In the genomic region with DNA sequence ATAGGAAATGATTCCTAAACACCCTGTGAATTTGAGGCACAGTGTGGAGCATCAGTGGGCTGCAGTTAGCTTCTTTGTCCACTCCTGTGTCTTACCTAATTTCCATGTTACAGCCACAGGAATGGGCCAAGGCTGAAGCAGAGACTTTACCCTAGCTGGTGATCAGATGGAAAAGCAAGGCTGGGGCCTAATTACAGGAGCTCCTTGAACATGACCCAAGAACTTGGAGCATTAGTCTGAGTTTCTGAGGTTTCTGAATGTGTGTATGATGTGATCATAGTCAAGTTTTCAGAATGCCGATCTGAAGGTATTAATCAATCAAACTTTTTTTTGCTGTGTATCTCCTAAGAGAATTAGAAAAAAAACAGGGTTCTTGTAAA, we compare ENCODE assay signal across 16 cellular contexts. TPM values are rescaled to one million over a fixed set of nuclear protein-coding genes. Genes with fewer than 3 reads are reported as not detected.
A peak's percentile ranks its signal among the peaks of the same experiment; 100 is the strongest.
DNase-seq lines count a peak whose midpoint lies in the region; ATAC-seq and TF ChIP-seq lines count a peak whose summit lies in the region.
"Had no signal": no experiment of that assay in that cellular context is flagged by ENCODE, and none has a peak within 500 bp of the region (broad histone marks: within the 10 kb centered on the region; RNA-seq: fewer than 3 reads in every experiment).

No MANE protein-coding gene starts in this region.

- peak; percentile 21 for ATAC-seq in activated CD4-positive, alpha-beta T cell treated with anti-CD3 and anti-CD28 coated beads for 36 hours
- ATAC-seq: Panc1, WTC11 had no signal

- H3F3A ChIP-seq in GM23248 (ENCODE audit: insufficient read depth), result 0 out of 2 replicates have a peak, but pooled peaks cover 5% of the 10 kb centered on the region

- TF ChIP-seq CTCF in mammary epithelial cell (conservative IDR thresholded peaks at IDR 0.05 in 1 of 2, IDR thresholded peaks at IDR 0.05 in 1 of 2; ENCODE audit: extremely low read depth in 1 of 2, insufficient read depth in 1 of 2, low read depth in 1 of 2, low read length in 2 of 2), result no peak

- H3K9ac ChIP-seq in GM23248 (no peak overlapping the region), adipocyte (ENCODE audit: low read length) (no peak overlapping the region), mesendoderm (ENCODE audit: low read length) (no peak overlapping the region), neuronal stem cell (ENCODE audit: low read depth, low read length, poor library complexity) (no peak overlapping the region), mammary epithelial cell (ENCODE audit: insufficient read depth, low read length) (no peak overlapping the region)

- H4K20me1 ChIP-seq in GM23248 (ENCODE audit: insufficient read depth), result peaks cover 13% of the 10 kb centered on the region; the same call in 1 of the 2 replicates
- no peaks in the 10 kb centered on the region for H4K20me1 ChIP-seq in mammary epithelial cell (ENCODE audit: insufficient read depth, low read length)

- H3K79me1 ChIP-seq in mesendoderm (ENCODE audit: low read length) (peaks cover 6% of the 10 kb centered on the region), neuronal stem cell (ENCODE audit: low read depth, low read length) (no peaks in the 10 kb centered on the region)

- H3K9me3 ChIP-seq in GM23248 (ENCODE audit: low read depth) (no peaks in the 10 kb centered on the region), adipocyte (ENCODE audit: control insufficient read depth, low read length) (no peaks in the 10 kb centered on the region), neuronal stem cell (replicated peaks in 1 of 2; ENCODE audit: control insufficient read depth in 2 of 2, insufficient read depth in 1 of 2, low read depth in 1 of 2, low read length in 2 of 2) (no peaks in the 10 kb centered on the region), mammary epithelial cell (replicated peaks; ENCODE audit: insufficient read depth, low read length) (no peaks in the 10 kb centered on the region)
- H3K9me3 ChIP-seq: tibial nerve had no signal

- H3K27me3 ChIP-seq in GM23248 (replicated peaks; ENCODE audit: insufficient read depth) (no peaks in the 10 kb centered on the region), adipocyte (replicated peaks; ENCODE audit: control insufficient read depth, insufficient read depth, low read length) (no peaks in the 10 kb centered on the region), mesendoderm (ENCODE audit: insufficient read depth, low read length, poor library complexity) (no peaks in the 10 kb centered on the region), neuronal stem cell (ENCODE audit: control insufficient read depth in 3 of 3, insufficient read depth in 3 of 3, low read depth in 1 of 3, low read length in 3 of 3) (no peaks in the 10 kb centered on the region), mammary epithelial cell (ENCODE audit: insufficient read depth, low read length) (no peaks in the 10 kb centered on the region)
- H3K27me3 ChIP-seq: tibial nerve had no signal

- no TSS peak for BruUV-seq in mammary epithelial cell (replicated peaks; lab: Mats Ljungman, UMichigan)

- peak overlapping the region; percentile 100 for H3K27ac Mint-ChIP-seq in activated CD4-positive, alpha-beta T cell treated with anti-CD3 and anti-CD28 coated beads for 36 hours
- H3K27ac Mint-ChIP-seq: WTC11 had no signal

- H2BK120ac ChIP-seq in mesendoderm (ENCODE audit: low read depth, low read length) (no peak overlapping the region), neuronal stem cell (ENCODE audit: low read depth, low read length) (no peak overlapping the region)

- H3K4me3 ChIP-seq in GM23248, result no peak overlapping the region
- H3K4me3 ChIP-seq in adipocyte (ENCODE audit: low read length), result no peak overlapping the region
- H3K4me3 ChIP-seq in mesendoderm (ENCODE audit: low read length), result no peak overlapping the region
- no peak overlapping the region for H3K4me3 ChIP-seq in neuronal stem cell (ENCODE audit: low read length in 2 of 2)
- H3K4me3 ChIP-seq in mammary epithelial cell (replicated peaks in 1 of 3; ENCODE audit: insufficient read depth in 1 of 3, low read depth in 2 of 3, low read length in 3 of 3), result no peak overlapping the region
- H3K4me3 ChIP-seq: tibial nerve had no signal

- intact Hi-C loops in activated CD4-positive, alpha-beta T cell treated with anti-CD3 and anti-CD28 coated beads for 36 hours (cut with DNase I, micrococcal nuclease), result loop anchor here (1.0 to 5.0 kb wide), 7 partner anchors 8 to 138 kb away; a partner anchor contains a TSS
- intact Hi-C loops in mammary epithelial cell (cut with micrococcal nuclease), result no loop called here

- H2AK5ac ChIP-seq in mesendoderm (ENCODE audit: low read length) (no peak overlapping the region), neuronal stem cell (ENCODE audit: low read depth, low read length) (no peak overlapping the region)

- dilution Hi-C loops in mammary epithelial cell (cut with HindIII; ENCODE audit: low sequenced_read_pairs), result no loop called here

- WGBS in GM23248 (ENCODE audit: low coverage in 1 of 2, low lambda C conversion rate in 2 of 2, missing lambda C conversion rate in 2 of 2), 2 experiments, result 97 to 100% methylated on average over 1 of the region's 1 CpG
- no CpG with 5 or more reads among the region's 1 CpG for WGBS in mesendoderm (ENCODE audit: extremely low coverage, insufficient coverage, low lambda C conversion rate)
- WGBS in neuronal stem cell (ENCODE audit: extremely low coverage in 2 of 2, insufficient read length in 2 of 2, insufficient replicate concordance in 1 of 2), 2 donors, result no CpG with 5 or more reads among the region's 1 CpG
- WGBS in mammary epithelial cell (ENCODE audit: low coverage, missing lambda C conversion rate), result 41% methylated on average over 1 of the region's 1 CpG

- no peak overlapping the region for H3K23ac ChIP-seq in mesendoderm (ENCODE audit: low read length)
- no peak overlapping the region for H3K23ac ChIP-seq in neuronal stem cell (ENCODE audit: low read depth, low read length, poor library complexity)

- H3K14ac ChIP-seq in neuronal stem cell (ENCODE audit: low read length), result no peak overlapping the region

- H3K56ac ChIP-seq in mesendoderm (ENCODE audit: low read length), result no peak overlapping the region

- H3K27ac ChIP-seq in GM23248, result no peak overlapping the region
- no peak overlapping the region for H3K27ac ChIP-seq in mesendoderm (ENCODE audit: low read depth, low read length)
- H3K27ac ChIP-seq in neuronal stem cell (replicated peaks; ENCODE audit: low read length), result no peak overlapping the region
- H3K27ac ChIP-seq in mammary epithelial cell (ENCODE audit: insufficient read depth, low read depth, low read length), result no peak overlapping the region
- H3K27ac ChIP-seq: tibial nerve had no signal

- H3K36me3 ChIP-seq in GM23248 (ENCODE audit: low read depth) (no peaks in the 10 kb centered on the region), adipocyte (ENCODE audit: control insufficient read depth, insufficient read depth, low read length, severe bottlenecking) (no peaks in the 10 kb centered on the region), mesendoderm (ENCODE audit: control insufficient read depth, insufficient read depth, low read length) (no peaks in the 10 kb centered on the region), neuronal stem cell (replicated peaks in 1 of 2; ENCODE audit: control insufficient read depth in 2 of 2, insufficient read depth in 2 of 2, low read length in 2 of 2) (no peaks in the 10 kb centered on the region), mammary epithelial cell (ENCODE audit: insufficient read depth, low read length) (no peaks in the 10 kb centered on the region)

- H4K91ac ChIP-seq in neuronal stem cell (ENCODE audit: low read depth, low read length, poor library complexity), result no peak overlapping the region

- CTCF ChIA-PET in activated CD4-positive, alpha-beta T cell treated with anti-CD3 and anti-CD28 coated beads for 36 hours (lab: Charles Lee), result interaction anchor here (0.6 to 3.5 kb wide), 12 partner anchors 10 to 212 kb away, joined by 3 to 23 read pairs (median 4); no protein-coding TSS in a partner anchor
- CTCF ChIA-PET in mammary epithelial cell (lab: Charles Lee; ENCODE audit: low non-redundant PET), result no interaction called here

- H2BK15ac ChIP-seq in mesendoderm (replicated peaks; ENCODE audit: low read depth) (no peak overlapping the region), neuronal stem cell (ENCODE audit: low read length) (no peak overlapping the region)

- H4K8ac ChIP-seq in mesendoderm (ENCODE audit: low read depth, low read length), result no peak overlapping the region
- H4K8ac ChIP-seq in neuronal stem cell (ENCODE audit: low read depth, low read length), result no peak overlapping the region

- H3K4me1 Mint-ChIP-seq in activated CD4-positive, alpha-beta T cell treated with anti-CD3 and anti-CD28 coated beads for 36 hours, result peaks cover 89% of the 10 kb centered on the region

- in situ Hi-C loops in GM23248 (cut with MboI) (no loop called here), KBM-7 (cut with MboI; ENCODE audit: low pct_unique_long_range_greater_than_20kb, low sequenced_read_pairs) (no loop called here), mammary epithelial cell (cut with MboI; ENCODE audit: low sequenced_read_pairs in 2 of 2) (no loop called here)

- H2AFZ ChIP-seq in GM23248, result no peak overlapping the region
- no peak overlapping the region for H2AFZ ChIP-seq in neuronal stem cell (ENCODE audit: low read length)
- H2AFZ ChIP-seq in mammary epithelial cell (ENCODE audit: low read depth, low read length), result no peak overlapping the region

- peak overlapping the region; percentile 31 for H3K4ac ChIP-seq in mesendoderm (ENCODE audit: low read depth, low read length)
- H3K4ac ChIP-seq in neuronal stem cell (ENCODE audit: low read length), result no peak overlapping the region

- POLR2A ChIA-PET in activated CD4-positive, alpha-beta T cell treated with anti-CD3 and anti-CD28 coated beads for 36 hours (lab: Charles Lee), result interaction anchor here (0.5 to 4.0 kb wide), 7 partner anchors 8 to 170 kb away, joined by 3 to 20 read pairs (median 3); a partner anchor contains a TSS

- no peak overlapping the region for H4K5ac ChIP-seq in mesendoderm (ENCODE audit: low read length)

- peaks cover 4% of the 10 kb centered on the region for H3K9me3 Mint-ChIP-seq in activated CD4-positive, alpha-beta T cell treated with anti-CD3 and anti-CD28 coated beads for 36 hours (ENCODE audit: low read depth)

- H2BK5ac ChIP-seq in mesendoderm (ENCODE audit: low read length), result no peak overlapping the region
- no peak overlapping the region for H2BK5ac ChIP-seq in neuronal stem cell (ENCODE audit: low read length)

- peaks cover 49% of the 10 kb centered on the region for H3K36me3 Mint-ChIP-seq in activated CD4-positive, alpha-beta T cell treated with anti-CD3 and anti-CD28 coated beads for 36 hours (ENCODE audit: low read depth)

- no peaks in the 10 kb centered on the region for H3K9me2 ChIP-seq in GM23248 (ENCODE audit: insufficient read depth)

- peak overlapping the region; percentile 74 for H3K4me3 Mint-ChIP-seq in activated CD4-positive, alpha-beta T cell treated with anti-CD3 and anti-CD28 coated beads for 36 hours
- H3K4me3 Mint-ChIP-seq: WTC11 had no signal

- H3K27me3 Mint-ChIP-seq in activated CD4-positive, alpha-beta T cell treated with anti-CD3 and anti-CD28 coated beads for 36 hours, result no peaks in the 10 kb centered on the region

- H3K18ac ChIP-seq in mesendoderm (ENCODE audit: low read length), result no peak overlapping the region
- H3K18ac ChIP-seq in neuronal stem cell (ENCODE audit: low read length), result no peak overlapping the region

- peaks cover 92% of the 10 kb centered on the region for H3K79me2 ChIP-seq in GM23248 (ENCODE audit: insufficient read depth)
- no peaks in the 10 kb centered on the region for H3K79me2 ChIP-seq in mesendoderm (ENCODE audit: control insufficient read depth, insufficient read depth, low read length)
- peaks cover 57% of the 10 kb centered on the region for H3K79me2 ChIP-seq in mammary epithelial cell (ENCODE audit: insufficient read depth, low read length)

- H3K4me2 ChIP-seq in GM23248 (ENCODE audit: unreplicated experiment) (no peak overlapping the region), mesendoderm (ENCODE audit: low read length) (no peak overlapping the region), neuronal stem cell (ENCODE audit: insufficient read depth, low read length, poor library complexity, severe bottlenecking) (no peak overlapping the region), mammary epithelial cell (ENCODE audit: insufficient read depth, low read depth, low read length) (no peak overlapping the region)

- peak; percentile 45 for DNase-seq in activated CD4-positive, alpha-beta T cell treated with anti-CD3 and anti-CD28 coated beads for 36 hours
- DNase-seq in activated CD4-positive, alpha-beta T cell treated with anti-CD3 and anti-CD28 coated beads for 4 hours, result no peak
- DNase-seq in GM23248 (peak; percentile 46), adipocyte (ENCODE audit: low read depth) (peak; percentile 38), mesendoderm (no peak), KBM-7 (no peak), neuronal stem cell (ENCODE audit: low spot score) (no peak), mammary epithelial cell (no peak)
- DNase-seq: Calu3; effector CD4-positive, alpha-beta T cell; NCI-H1694 treated with DMSO at 0.1 percent for 48 hours; NCI-H524 treated with DMSO at 0.1 percent for 48 hours; retina had no signal

- H3K4me1 ChIP-seq in GM23248 (ENCODE audit: insufficient read depth) (peaks cover 21% of the 10 kb centered on the region), adipocyte (ENCODE audit: control insufficient read depth, insufficient read depth, low read length) (peaks cover 43% of the 10 kb centered on the region), mesendoderm (ENCODE audit: control insufficient read depth, low read depth, low read length) (no peaks in the 10 kb centered on the region), neuronal stem cell (ENCODE audit: control insufficient read depth in 2 of 2, insufficient read depth in 1 of 2, low read depth in 1 of 2, low read length in 2 of 2) (peaks cover 8 to 12% of the 10 kb centered on the region in 2 donors), mammary epithelial cell (ENCODE audit: insufficient read depth, low read length) (peaks cover 11% of the 10 kb centered on the region)

- H2BK12ac ChIP-seq in neuronal stem cell (ENCODE audit: low read length), result no peak overlapping the region

RNA-seq across cellular contexts. Expression of a gene that starts 18.0 kb away (rescaled TPM):
- 10 to 100 TPM; 51.6 to 63.4 TPM for total RNA-seq in activated CD4-positive, alpha-beta T cell treated with anti-CD3 and anti-CD28 coated beads for 36 hours
- 17.2 and 22.5 TPM in 2 replicates for total RNA-seq in GM23248 (2014; rRNA removed; shearing (Covaris generic))
- 2.7 and 2.9 TPM in 2 replicates for polyA plus RNA-seq in GM23248 (2016; fragmentation: Nextera tagmentation; extraction: Ambion mirVana)
- polyA plus RNA-seq in mesendoderm (2013, experiment 1 of 2), result 3.0 TPM
- polyA plus RNA-seq in mesendoderm (2013, experiment 2 of 2), result 3.0 TPM
- polyA plus RNA-seq in neuronal stem cell (2013, experiment 1 of 2), result 7.9 TPM
- polyA plus RNA-seq in neuronal stem cell (2013, experiment 2 of 2), result 8.0 TPM
- 10 to 100 TPM; 15.0 to 23.8 TPM for total RNA-seq in mammary epithelial cell
- polyA plus RNA-seq in mammary epithelial cell, result 5.7 TPM
- 5.9 TPM for polyA minus RNA-seq in mammary epithelial cell

Comparison
In these comparisons a context has a peak if more than half of its experiments do, and no peak if none do; other contexts are left out.
1. DNase-seq: peak in activated CD4-positive, alpha-beta T cell treated with anti-CD3 and anti-CD28 coated beads for 36 hours (single experiment), GM23248 (single experiment) and adipocyte (single experiment); none in activated CD4-positive, alpha-beta T cell treated with anti-CD3 and anti-CD28 coated beads for 4 hours (0 of 2), mesendoderm (single experiment), KBM-7 (single experiment), neuronal stem cell (single experiment) and mammary epithelial cell (single experiment).